In genomic region chr3:120801484-120801883, GRCh38 we compare ENCODE assay signal across 28 cellular contexts. TPM values are rescaled to one million over a fixed set of nuclear protein-coding genes. Genes with fewer than 3 reads are reported as not detected.
DNase-seq lines count a peak whose midpoint lies in the region; ATAC-seq lines count a peak whose summit lies in the region.
"Had no signal": no experiment of that assay in that cellular context is flagged by ENCODE, and none has a peak within 500 bp of the region (broad histone marks: within the 10 kb centered on the region; RNA-seq: fewer than 3 reads in every experiment).

No MANE protein-coding gene starts in this region.

- H3K4me3 Mint-ChIP-seq in activated CD4-positive, alpha-beta memory T cell treated with anti-CD3 and anti-CD28 coated beads for 36 hours = no peak overlapping the region
- H3K4me3 Mint-ChIP-seq: activated CD4-positive, alpha-beta T cell treated with anti-CD3 and anti-CD28 coated beads for 36 hours; activated naive CD8-positive, alpha-beta T cell treated with anti-CD3 and anti-CD28 coated beads, Interleukin-2, amount 50 U/mL, for 24 hours; activated T-cell treated with anti-CD3 and anti-CD28 coated beads, Interleukin-2, amount 50 U/mL, for 24 hours; central memory CD8-positive, alpha-beta T cell; GM23338; immature natural killer cell; memory B cell; type B pancreatic cell had no signal

- no peaks in the 10 kb centered on the region for H3K9me3 Mint-ChIP-seq in activated CD4-positive, alpha-beta memory T cell treated with anti-CD3 and anti-CD28 coated beads for 36 hours
- H3K9me3 Mint-ChIP-seq: activated naive CD8-positive, alpha-beta T cell treated with anti-CD3 and anti-CD28 coated beads, Interleukin-2, amount 50 U/mL, for 24 hours; activated T-cell treated with anti-CD3 and anti-CD28 coated beads, Interleukin-2, amount 50 U/mL, for 24 hours; central memory CD8-positive, alpha-beta T cell; GM23338; immature natural killer cell; memory B cell; type B pancreatic cell had no signal

- DNase-seq in germinal center (ENCODE audit: low spot score) = peak; percentile 6
- no peak for DNase-seq in T1000 (lab: John Stamatoyannopoulos, UW)
- no peak for DNase-seq in left cardiac atrium
- DNase-seq in activated CD4-positive, alpha-beta memory T cell treated with anti-CD3 and anti-CD28 coated beads for 36 hours = no peak
- DNase-seq: activated CD4-positive, alpha-beta T cell treated with anti-CD3 and anti-CD28 coated beads for 36 hours; activated gamma-delta T cell; activated naive CD8-positive, alpha-beta T cell treated with anti-CD3 and anti-CD28 coated beads, Interleukin-2, amount 50 U/mL, for 24 hours; activated T-cell treated with anti-CD3 and anti-CD28 coated beads, Interleukin-2, amount 50 U/mL, for 24 hours; dermis blood vessel endothelial cell; esophagus squamous epithelium; hypothalamus; immature natural killer cell; NCI-H446; OCI-M1; pancreas; right cardiac atrium; stimulated activated CD4-positive, alpha-beta T cell treated with anti-CD3 and anti-CD28 coated beads, Interleukin-2, amount 100 ng/mL, for 24 hours; T-helper 2 cell had no signal

- H3K27ac Mint-ChIP-seq in activated CD4-positive, alpha-beta memory T cell treated with anti-CD3 and anti-CD28 coated beads for 36 hours = no peak overlapping the region
- H3K27ac Mint-ChIP-seq: activated CD4-positive, alpha-beta T cell treated with anti-CD3 and anti-CD28 coated beads for 36 hours; activated naive CD8-positive, alpha-beta T cell treated with anti-CD3 and anti-CD28 coated beads, Interleukin-2, amount 50 U/mL, for 24 hours; activated T-cell treated with anti-CD3 and anti-CD28 coated beads, Interleukin-2, amount 50 U/mL, for 24 hours; GM23338; immature natural killer cell; memory B cell; type B pancreatic cell had no signal

- CTCF ChIA-PET in activated CD4-positive, alpha-beta memory T cell treated with anti-CD3 and anti-CD28 coated beads for 36 hours (lab: Charles Lee) = interaction anchor here (1.2 to 1.4 kb wide), 4 partner anchors 8 to 243 kb away, joined by 4 to 8 read pairs (median 6); no protein-coding TSS in a partner anchor

- POLR2A ChIA-PET in activated CD4-positive, alpha-beta memory T cell treated with anti-CD3 and anti-CD28 coated beads for 36 hours (lab: Charles Lee) = no interaction called here

- intact Hi-C loops in left cardiac atrium (cut with DNase I) = no loop called here
- intact Hi-C loops in activated CD4-positive, alpha-beta memory T cell treated with anti-CD3 and anti-CD28 coated beads for 36 hours (cut with micrococcal nuclease) = no loop called here

- no peaks in the 10 kb centered on the region for H3K4me1 Mint-ChIP-seq in activated CD4-positive, alpha-beta memory T cell treated with anti-CD3 and anti-CD28 coated beads for 36 hours (ENCODE audit: low read depth)
- H3K4me1 Mint-ChIP-seq: activated CD4-positive, alpha-beta T cell treated with anti-CD3 and anti-CD28 coated beads for 36 hours; activated naive CD8-positive, alpha-beta T cell treated with anti-CD3 and anti-CD28 coated beads, Interleukin-2, amount 50 U/mL, for 24 hours; central memory CD8-positive, alpha-beta T cell; immature natural killer cell had no signal

- peak; percentile 52 for ATAC-seq in GM19023 (IDR thresholded peaks at IDR 0.05; ENCODE audit: unreplicated experiment)
- ATAC-seq in GM21529 (IDR thresholded peaks at IDR 0.05; ENCODE audit: unreplicated experiment) = peak; percentile 67
- ATAC-seq in HG02885 (IDR thresholded peaks at IDR 0.05; ENCODE audit: poor library complexity, unreplicated experiment) = peak; percentile 81
- no peak for ATAC-seq in left cardiac atrium
- ATAC-seq: activated CD4-positive, alpha-beta T cell treated with anti-CD3 and anti-CD28 coated beads for 36 hours; activated naive CD8-positive, alpha-beta T cell treated with anti-CD3 and anti-CD28 coated beads, Interleukin-2, amount 50 U/mL, for 24 hours; gastroesophageal sphincter; GM23338; HepG2; left lobe of liver; pancreas; right cardiac atrium had no signal

- H3K27me3 Mint-ChIP-seq in activated CD4-positive, alpha-beta memory T cell treated with anti-CD3 and anti-CD28 coated beads for 36 hours = peaks cover 4% of the 10 kb centered on the region
- H3K27me3 Mint-ChIP-seq: activated T-cell treated with anti-CD3 and anti-CD28 coated beads, Interleukin-2, amount 50 U/mL, for 24 hours had no signal

- no peaks in the 10 kb centered on the region for H3K36me3 Mint-ChIP-seq in activated CD4-positive, alpha-beta memory T cell treated with anti-CD3 and anti-CD28 coated beads for 36 hours
- H3K36me3 Mint-ChIP-seq: immature natural killer cell, memory B cell, type B pancreatic cell had no signal

RNA-seq across cellular contexts. Expression of gene GTF2E1, which starts 58.9 kb away (rescaled TPM):
- 10 to 100 TPM; 13.6 to 13.7 TPM for total RNA-seq in left cardiac atrium
- total RNA-seq in activated CD4-positive, alpha-beta memory T cell treated with anti-CD3 and anti-CD28 coated beads for 36 hours = 10 to 100 TPM; 18.4 to 19.8 TPM

RNA-seq across cellular contexts. Expression of gene RABL3, which starts 59.2 kb away (rescaled TPM):
- 10 to 100 TPM; 15.2 to 19.4 TPM for total RNA-seq in left cardiac atrium
- 10 to 100 TPM; 28.7 to 30.0 TPM for total RNA-seq in activated CD4-positive, alpha-beta memory T cell treated with anti-CD3 and anti-CD28 coated beads for 36 hours

Comparison
In these comparisons a context has a peak if more than half of its experiments do, and no peak if none do; other contexts are left out.
1. ATAC-seq: peak in GM19023 (single experiment), GM21529 (single experiment) and HG02885 (single experiment); none in left cardiac atrium (0 of 2).